ENCODE assay signal across 1 cellular context in the genomic region with DNA sequence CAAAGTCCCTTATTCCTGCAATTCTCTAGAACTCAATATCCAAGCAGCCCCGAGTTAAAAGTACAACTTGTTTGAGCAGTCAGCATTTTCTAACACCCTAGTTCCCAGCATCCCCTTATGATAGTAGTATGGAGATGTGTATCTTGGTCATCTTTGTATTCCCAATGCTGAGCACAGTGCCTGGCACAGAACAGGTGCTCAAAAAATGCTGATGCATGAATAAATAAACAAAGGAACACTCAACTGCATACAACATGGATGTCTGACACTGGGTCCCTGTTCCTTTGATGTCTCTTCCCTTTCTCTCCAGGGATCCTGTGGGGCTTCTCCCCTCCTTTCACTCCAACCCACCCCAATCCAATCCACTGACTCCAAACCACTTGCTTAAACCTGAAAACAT.
TF ChIP-seq lines count a peak whose summit lies in the region.

No MANE protein-coding gene starts in this region.

TF ChIP-seq in IMR-90, 13 proteins besides CTCF, POLR2A, EP300 and RAD21:
- peak; percentile 79 for TF ChIP-seq MAFK (IDR thresholded peaks at IDR 0.05; ENCODE audit: low read depth, low read length)
- TF ChIP-seq MAZ (IDR thresholded peaks at IDR 0.05; ENCODE audit: borderline replicate concordance, low read depth, low read length), result no peak
TF ChIP-seq in IMR-90: peak in this region for 1.
